ENCODE assay signal across 17 cellular contexts in genomic region chr2:215937190-215937589, GRCh38.
"Had no signal": no experiment of that assay in that cellular context is flagged by ENCODE, and none has a peak within 500 bp of the region (broad histone marks: within the 10 kb centered on the region; RNA-seq: fewer than 3 reads in every experiment).

No MANE protein-coding gene starts in this region.

- ATAC-seq: K562 had no signal

- H3K9me3 ChIP-seq: SK-N-SH had no signal

- H3K9ac ChIP-seq: KMS-11, SK-N-SH had no signal

- H3K4me3 ChIP-seq: K562 had no signal

- H3K27ac ChIP-seq: HL-60, KMS-11 had no signal

- H3K4me2 ChIP-seq: KMS-11, SK-N-SH had no signal

- DNase-seq: Kasumi-1, MM.1S, NCI-H1092 treated with DMSO at 0.1 percent for 48 hours, NCI-H1436, NCI-H187, NCI-H2029, NCI-H2081 treated with DMSO at 0.1 percent for 48 hours, NCI-H2227 treated with DMSO at 0.1 percent for 48 hours, NCI-H524, NCI-H526 treated with DMSO at 0.1 percent for 48 hours, NCI-H748 treated with DMSO at 0.1 percent for 48 hours, RPMI8226, SHP77, SK-N-SH had no signal
